1 cellular context compared by ENCODE assay signal in genomic region chr17:78206298-78206697, GRCh38.
TF ChIP-seq lines count a peak whose summit lies in the region.

No MANE protein-coding gene starts in this region.

TF ChIP-seq in Ishikawa, 13 proteins besides CTCF, POLR2A, EP300 and RAD21:
- no peak for TF ChIP-seq TEAD4 (IDR thresholded peaks at IDR 0.05)
- no peak for TF ChIP-seq FOXM1 (IDR thresholded peaks at IDR 0.05; ENCODE audit: borderline replicate concordance, low read depth)
- TF ChIP-seq CEBPB (IDR thresholded peaks at IDR 0.05), result no peak
- TF ChIP-seq MAX (IDR thresholded peaks at IDR 0.05), result no peak
- TF ChIP-seq REST (IDR thresholded peaks at IDR 0.05; ENCODE audit: low read depth), result no peak
- no peak for TF ChIP-seq USF1 (IDR thresholded peaks at IDR 0.05)
- TF ChIP-seq TAF1 (IDR thresholded peaks at IDR 0.05; ENCODE audit: low read depth), result no peak
- TF ChIP-seq YY1 (IDR thresholded peaks at IDR 0.05; ENCODE audit: low read depth), result no peak
- no peak for TF ChIP-seq TCF12 (IDR thresholded peaks at IDR 0.05; ENCODE audit: low read depth)
- TF ChIP-seq CREB1 (IDR thresholded peaks at IDR 0.05; ENCODE audit: low read depth), result no peak
- no peak for TF ChIP-seq NFIC (IDR thresholded peaks at IDR 0.05)
